8 cellular contexts compared by ENCODE assay signal in genomic region chr11:8090756-8091155, GRCh38. TPM values are rescaled to one million over a fixed set of nuclear protein-coding genes. Genes with fewer than 3 reads are reported as not detected.
A peak's percentile ranks its signal among the peaks of the same experiment; 100 is the strongest.
DNase-seq lines count a peak whose midpoint lies in the region; ATAC-seq and TF ChIP-seq lines count a peak whose summit lies in the region.

No MANE protein-coding gene starts in this region.

- no peaks in the 10 kb centered on the region for H3K27me3 Mint-ChIP-seq in WTC11 (ENCODE audit: low read depth)
- no peaks in the 10 kb centered on the region for H3K27me3 Mint-ChIP-seq in type B pancreatic cell
- H3K27me3 Mint-ChIP-seq in T-helper 2 cell treated with Interferon-gamma antibody and Interleukin-4, amounts not matched to agents 5 μg/mL and 100 μg/mL, for 36 hours (ENCODE audit: low read depth) = no peaks in the 10 kb centered on the region

- H3K4me3 ChIP-seq in iPS DF 6.9 (ENCODE audit: low read length) = no peak overlapping the region

- no peak for TF ChIP-seq POLR2A in GM18505 (IDR thresholded peaks at IDR 0.05; ENCODE audit: borderline replicate concordance, extremely low read depth, insufficient read depth, insufficient read length)

- CTCF ChIA-PET in WTC11 (lab: Charles Lee) = interaction anchor here (0.6 to 10.3 kb wide), 34 partner anchors 10 to 216 kb away, joined by 3 to 278 read pairs (median 6); partner anchors contain the start of genes EIF3F, RIC3 and TUB

- WGBS in iPS DF 6.9 (ENCODE audit: insufficient coverage, insufficient read length) = no CpG with 5 or more reads among the region's 5 CpGs

- peak; percentile 12 for TF ChIP-seq CTCF in GM20000 (IDR thresholded peaks at IDR 0.05; ENCODE audit: extremely low read depth, missing control alignments)
- TF ChIP-seq CTCF in WTC11 (IDR thresholded peaks at IDR 0.05) = peak; percentile 76
- TF ChIP-seq CTCF in type B pancreatic cell (conservative IDR thresholded peaks at IDR 0.05) = peak; percentile 86

- peaks cover 3% of the 10 kb centered on the region; the same call in 1 of the 2 replicates for H3K4me1 ChIP-seq in iPS DF 6.9 (ENCODE audit: control insufficient read depth, insufficient read depth, low read length)

- H3K9me3 ChIP-seq in iPS DF 6.9 (ENCODE audit: control insufficient read depth, insufficient read depth, low read length) = no peaks in the 10 kb centered on the region

- H3K27ac ChIP-seq in iPS DF 6.9 (ENCODE audit: low read length) = no peak overlapping the region

- H3K9me3 Mint-ChIP-seq in WTC11 (no peaks in the 10 kb centered on the region), type B pancreatic cell (no peaks in the 10 kb centered on the region)
- no peaks in the 10 kb centered on the region for H3K9me3 Mint-ChIP-seq in T-helper 2 cell treated with Interferon-gamma antibody and Interleukin-4, amounts not matched to agents 5 μg/mL and 100 μg/mL, for 36 hours

- ATAC-seq in WTC11 = peak; percentile 62
- no peak for ATAC-seq in GM18505 (IDR thresholded peaks at IDR 0.05; ENCODE audit: unreplicated experiment)

- H3K36me3 ChIP-seq in iPS DF 6.9 (ENCODE audit: control insufficient read depth, insufficient read depth, low read length) = peaks cover 8% of the 10 kb centered on the region; the same call in 1 of the 2 replicates

- H3K4me3 Mint-ChIP-seq in WTC11 (no peak overlapping the region), type B pancreatic cell (no peak overlapping the region)
- H3K4me3 Mint-ChIP-seq in T-helper 2 cell treated with Interferon-gamma antibody and Interleukin-4, amounts not matched to agents 5 μg/mL and 100 μg/mL, for 36 hours = no peak overlapping the region

- POLR2A ChIA-PET in WTC11 (lab: Charles Lee) = interaction anchor here (0.5 to 1.3 kb wide), 4 partner anchors 9 to 190 kb away, joined by 3 to 5 read pairs (median 4); partner anchors contain the start of gene EIF3F

- H3K4me1 Mint-ChIP-seq in WTC11 = peaks cover 19% of the 10 kb centered on the region
- H3K4me1 Mint-ChIP-seq in type B pancreatic cell (ENCODE audit: unreplicated experiment) = peaks cover 33% of the 10 kb centered on the region
- no peaks in the 10 kb centered on the region for H3K4me1 Mint-ChIP-seq in T-helper 2 cell treated with Interferon-gamma antibody and Interleukin-4, amounts not matched to agents 5 μg/mL and 100 μg/mL, for 36 hours (ENCODE audit: low read depth)

- H3K27me3 ChIP-seq in iPS DF 6.9 (ENCODE audit: control insufficient read depth, insufficient read depth, low read length) = no peaks in the 10 kb centered on the region

- peak; percentile 52 for DNase-seq in AG20443 (ENCODE audit: low spot score)
- peak; percentile 42 for DNase-seq in GM20000 (ENCODE audit: low spot score)
- peak; percentile 85 for DNase-seq in WTC11 (ENCODE audit: low spot score)
- peak; percentile 72 for DNase-seq in iPS DF 6.9 (ENCODE audit: low read depth, low spot score)
- DNase-seq in type B pancreatic cell (ENCODE audit: extremely low spot score, unreplicated experiment) = no peak
- DNase-seq in GM19238 (ENCODE audit: insufficient read length, low spot score) = no peak
- no peak for DNase-seq in T-helper 2 cell treated with Interferon-gamma antibody and Interleukin-4, amounts not matched to agents 5 μg/mL and 100 μg/mL, for 36 hours (ENCODE audit: low spot score)

- peak overlapping the region; percentile 8; the same call in 1 of the 2 replicates for H3K27ac Mint-ChIP-seq in WTC11
- no peak overlapping the region for H3K27ac Mint-ChIP-seq in type B pancreatic cell
- no peak overlapping the region for H3K27ac Mint-ChIP-seq in T-helper 2 cell treated with Interferon-gamma antibody and Interleukin-4, amounts not matched to agents 5 μg/mL and 100 μg/mL, for 36 hours

- H3K36me3 Mint-ChIP-seq in WTC11 (peaks cover 22% of the 10 kb centered on the region), type B pancreatic cell (peaks cover 6% of the 10 kb centered on the region)
- H3K36me3 Mint-ChIP-seq in T-helper 2 cell treated with Interferon-gamma antibody and Interleukin-4, amounts not matched to agents 5 μg/mL and 100 μg/mL, for 36 hours (ENCODE audit: low read depth) = no peaks in the 10 kb centered on the region

TF ChIP-seq in WTC11, 78 proteins besides CTCF, POLR2A, EP300 and RAD21 (continues in another document):
- no peak for TF ChIP-seq FOXP4 (CRISPR knock-in tag; IDR thresholded peaks at IDR 0.05)
- no peak for TF ChIP-seq ZBTB43 (CRISPR knock-in tag; IDR thresholded peaks at IDR 0.05)
- no peak for TF ChIP-seq ZSCAN18 (CRISPR knock-in tag; IDR thresholded peaks at IDR 0.05)
- TF ChIP-seq NFATC4 (CRISPR knock-in tag; IDR thresholded peaks at IDR 0.05) = no peak
- TF ChIP-seq TEAD4 (CRISPR knock-in tag; IDR thresholded peaks at IDR 0.05) = no peak
- TF ChIP-seq PRDM15 (CRISPR knock-in tag; IDR thresholded peaks at IDR 0.05) = no peak
- no peak for TF ChIP-seq ZNF219 (CRISPR knock-in tag; IDR thresholded peaks at IDR 0.05; ENCODE audit: borderline replicate concordance)
- TF ChIP-seq NR2C2 (CRISPR knock-in tag; IDR thresholded peaks at IDR 0.05) = no peak
- TF ChIP-seq SP1 (CRISPR knock-in tag; conservative IDR thresholded peaks at IDR 0.05) = no peak

RNA-seq across cellular contexts. Expression of gene TUB, which starts 9.7 kb away (rescaled TPM):
- 29.2 to 32.1 TPM (median 30.0 TPM) in 3 replicates for total RNA-seq in WTC11 (2021)
- total RNA-seq in type B pancreatic cell (ENCODE audit: low replicate concordance) = 11.5 and 28.8 TPM in 2 replicates

Comparison
In these comparisons a context has a peak if more than half of its experiments do, and no peak if none do; other contexts are left out.
1. DNase-seq: peak in AG20443 (single experiment), GM20000 (single experiment), WTC11 (single experiment) and iPS DF 6.9 (single experiment); none in type B pancreatic cell (single experiment), GM19238 (single experiment) and T-helper 2 cell treated with Interferon-gamma antibody and Interleukin-4, amounts not matched to agents 5 μg/mL and 100 μg/mL, for 36 hours (single experiment).
2. CTCF ChIP-seq: peak in every context shown above with its lines; median percentile 86 in type B pancreatic cell; 76 in WTC11; 12 in GM20000.